In genomic region chr9:121322037-121322736, GRCh38 we compare ENCODE assay signal across 9 cellular contexts. TPM values are rescaled to one million over a fixed set of nuclear protein-coding genes. Genes with fewer than 3 reads are reported as not detected.
DNase-seq lines count a peak whose midpoint lies in the region; ATAC-seq and TF ChIP-seq lines count a peak whose summit lies in the region.
"Had no signal": no experiment of that assay in that cellular context is flagged by ENCODE, and none has a peak within 500 bp of the region (broad histone marks: within the 10 kb centered on the region; RNA-seq: fewer than 3 reads in every experiment).

No MANE protein-coding gene starts in this region.

- H3K79me2 ChIP-seq in PC-3 (ENCODE audit: low read length) (no peaks in the 10 kb centered on the region), Karpas-422 (ENCODE audit: low read length) (no peaks in the 10 kb centered on the region)

- POLR2A ChIA-PET in PC-3 (lab: Charles Lee; ENCODE audit: unreplicated experiment) = no interaction called here

- H3K27ac Mint-ChIP-seq in mesothelial cell of epicardium = no peak overlapping the region
- H3K27ac Mint-ChIP-seq: stimulated activated naive CD8-positive, alpha-beta T cell treated with anti-CD3 and anti-CD28 coated beads, Interleukin-15, Interleukin-2, amounts not matched to agents 100 ng/mL and 50 ng/mL, for 24 hours had no signal

- peak overlapping the region; percentile 11; the same call in 1 of the 2 replicates for H2AFZ ChIP-seq in PC-3 (ENCODE audit: low read length)
- no peak overlapping the region for H2AFZ ChIP-seq in Karpas-422 (ENCODE audit: low read length)

- H3K4me2 ChIP-seq in PC-3 (ENCODE audit: low read length) (peak overlapping the region; percentile 72), Karpas-422 (ENCODE audit: low read depth, low read length, poor library complexity, severe bottlenecking) (no peak overlapping the region)

- no peaks in the 10 kb centered on the region for H3K27me3 Mint-ChIP-seq in mesothelial cell of epicardium (ENCODE audit: low read depth)
- H3K27me3 Mint-ChIP-seq: stimulated activated naive CD8-positive, alpha-beta T cell treated with anti-CD3 and anti-CD28 coated beads, Interleukin-15, Interleukin-2, amounts not matched to agents 100 ng/mL and 50 ng/mL, for 24 hours had no signal

- no peak for TF ChIP-seq CTCF in PC-3 (conservative IDR thresholded peaks at IDR 0.05; ENCODE audit: low read depth, low read length)
- no peak for TF ChIP-seq CTCF in mesothelial cell of epicardium (IDR thresholded peaks at IDR 0.05; ENCODE audit: unreplicated experiment)

- CTCF ChIA-PET in PC-3 (lab: Charles Lee) = no interaction called here

- peak overlapping the region; percentile 91 for H3K27ac ChIP-seq in PC-3 (ENCODE audit: low read length)
- H3K27ac ChIP-seq in Karpas-422 (ENCODE audit: low read length) = no peak overlapping the region

- ATAC-seq in PC-3 (peak; percentile 75), esophagus mucosa (peak; percentile 66), GM21367 (IDR thresholded peaks at IDR 0.05; ENCODE audit: unreplicated experiment) (no peak)

- H3K27me3 ChIP-seq in PC-3 (ENCODE audit: low read length) = no peaks in the 10 kb centered on the region
- H3K27me3 ChIP-seq in Karpas-422 (ENCODE audit: low read length) = no peaks in the 10 kb centered on the region

- H3K4me1 ChIP-seq in PC-3 (ENCODE audit: insufficient read depth, low read length) (peaks cover 8% of the 10 kb centered on the region), Karpas-422 (ENCODE audit: low read length) (no peaks in the 10 kb centered on the region)

- no peaks in the 10 kb centered on the region for H3K9me2 ChIP-seq in PC-3 (replicated peaks; ENCODE audit: low read length)
- no peaks in the 10 kb centered on the region for H3K9me2 ChIP-seq in Karpas-422 (replicated peaks; ENCODE audit: insufficient read depth, low read length)

- H3K36me3 ChIP-seq in PC-3 (ENCODE audit: low read depth, low read length) (no peaks in the 10 kb centered on the region), Karpas-422 (ENCODE audit: insufficient read depth, low read length) (peaks cover 3% of the 10 kb centered on the region; the same call in 1 of the 2 replicates)

- DNase-seq in GM04504 (ENCODE audit: low read depth) = peak; percentile 83
- DNase-seq in PC-3 = peak; percentile 94
- DNase-seq in skeletal muscle cell (ENCODE audit: low read depth) = peak; percentile 80
- no peak for DNase-seq in Karpas-422
- no peak for DNase-seq in mesothelial cell of epicardium (ENCODE audit: low spot score in 2 of 2, unreplicated experiment in 2 of 2)
- DNase-seq in stimulated activated CD8-positive, alpha-beta memory T cell treated with anti-CD3 and anti-CD28 coated beads, Interleukin-4, amount 100 ng/mL, for 48 hours = no peak

- H3K36me3 Mint-ChIP-seq in mesothelial cell of epicardium = peaks cover 29% of the 10 kb centered on the region

- no peak overlapping the region for H3K4me3 Mint-ChIP-seq in mesothelial cell of epicardium
- H3K4me3 Mint-ChIP-seq: stimulated activated naive CD8-positive, alpha-beta T cell treated with anti-CD3 and anti-CD28 coated beads, Interleukin-15, Interleukin-2, amounts not matched to agents 100 ng/mL and 50 ng/mL, for 24 hours had no signal

- H4K20me1 ChIP-seq in PC-3 (ENCODE audit: low read length) = no peaks in the 10 kb centered on the region
- H4K20me1 ChIP-seq in Karpas-422 (ENCODE audit: insufficient read depth, low read depth, low read length) = no peaks in the 10 kb centered on the region

- H3K4me3 ChIP-seq in PC-3 (ENCODE audit: low read length) (peak overlapping the region; percentile 46; the same call in 1 of the 2 replicates), skeletal muscle cell (ENCODE audit: low read depth, low read length) (no peak overlapping the region), Karpas-422 (ENCODE audit: low read length) (no peak overlapping the region)

- BruUV-seq in PC-3 (replicated peaks; lab: Mats Ljungman, UMichigan) = no TSS peak

- peaks cover 4% of the 10 kb centered on the region for H3K9me3 Mint-ChIP-seq in mesothelial cell of epicardium
- H3K9me3 Mint-ChIP-seq: stimulated activated naive CD8-positive, alpha-beta T cell treated with anti-CD3 and anti-CD28 coated beads, Interleukin-15, Interleukin-2, amounts not matched to agents 100 ng/mL and 50 ng/mL, for 24 hours had no signal

- intact Hi-C loops in PC-3 (cut with micrococcal nuclease) = no loop called here

- H3K9me3 ChIP-seq in PC-3 (ENCODE audit: low read length) (no peaks in the 10 kb centered on the region), Karpas-422 (ENCODE audit: low read length) (no peaks in the 10 kb centered on the region)

- peak overlapping the region; percentile 56 for H3K9ac ChIP-seq in PC-3 (ENCODE audit: low read length)
- H3K9ac ChIP-seq in Karpas-422 (ENCODE audit: low read length) = no peak overlapping the region

- H3K4me1 Mint-ChIP-seq in mesothelial cell of epicardium = no peaks in the 10 kb centered on the region

- no peaks in the 10 kb centered on the region for H3F3A ChIP-seq in PC-3 (ENCODE audit: low read length, unreplicated experiment)

RNA-seq across cellular contexts. Expression of gene STOM, which starts 47.9 kb away (rescaled TPM):
- total RNA-seq in PC-3 (2014; rRNA removed) (3.1 and 5.5 TPM in 2 replicates), esophagus mucosa (65.5 TPM), mesothelial cell of epicardium (48.4 to 53.9 TPM (median 53.2 TPM) in 3 replicates)
- 16.4 and 33.1 TPM in 2 replicates for total RNA-seq in Karpas-422 (2014; rRNA removed; shearing (Covaris generic); ENCODE audit: low replicate concordance)

RNA-seq across cellular contexts. Expression of gene GSN, which starts 54.2 kb away (rescaled TPM):
- total RNA-seq in PC-3 (2014; rRNA removed) (36.5 and 40.3 TPM in 2 replicates), esophagus mucosa (270 TPM), mesothelial cell of epicardium (106 to 114 TPM (median 109 TPM) in 3 replicates)
- 33.7 and 36.7 TPM in 2 replicates for total RNA-seq in Karpas-422 (2014; rRNA removed; shearing (Covaris generic); ENCODE audit: low replicate concordance)

Comparison
In these comparisons a context has a peak if more than half of its experiments do, and no peak if none do; other contexts are left out.
1. DNase-seq: peak in GM04504 (single experiment), PC-3 (single experiment) and skeletal muscle cell (single experiment); none in Karpas-422 (single experiment), mesothelial cell of epicardium (0 of 2) and stimulated activated CD8-positive, alpha-beta memory T cell treated with anti-CD3 and anti-CD28 coated beads, Interleukin-4, amount 100 ng/mL, for 48 hours (single experiment).